In genomic region chr2:216103213-216103612, GRCh38 we compare ENCODE assay signal across 1 cellular context.
TF ChIP-seq lines count a peak whose summit lies in the region.

No MANE protein-coding gene starts in this region.

TF ChIP-seq in HepG2, 621 proteins besides CTCF, POLR2A, EP300 and RAD21:
- TF ChIP-seq RFX5 (IDR thresholded peaks at IDR 0.05; ENCODE audit: low read depth, low read length) (no peak), MAFF (IDR thresholded peaks at IDR 0.05; ENCODE audit: low read depth, low read length) (0 out of 2 replicates have a peak, but pooled peaks have one; percentile 11), MXD4 (CRISPR knock-in tag; IDR thresholded peaks at IDR 0.05) (no peak)
